ENCODE assay signal across 27 cellular contexts in genomic region chr2:54881759-54882158, GRCh38.
DNase-seq lines count a peak whose midpoint lies in the region; ATAC-seq and TF ChIP-seq lines count a peak whose summit lies in the region.
"Had no signal": no experiment of that assay in that cellular context is flagged by ENCODE, and none has a peak within 500 bp of the region (broad histone marks: within the 10 kb centered on the region; RNA-seq: fewer than 3 reads in every experiment).

No MANE protein-coding gene starts in this region.

- H3K4me1 ChIP-seq in thymus (ENCODE audit: control insufficient read depth, insufficient read depth, low read length): peaks cover 6% of the 10 kb centered on the region
- H3K4me1 ChIP-seq: prostate gland, vagina had no signal

- no peaks in the 10 kb centered on the region for H3K36me3 ChIP-seq in thymus (ENCODE audit: control insufficient read depth, insufficient read depth)
- H3K36me3 ChIP-seq: prostate gland, thoracic aorta, vagina had no signal

- no peak overlapping the region for H3K4me3 ChIP-seq in thymus (ENCODE audit: low read length)
- H3K4me3 ChIP-seq: dorsolateral prefrontal cortex, lung, mucosa of descending colon, prostate gland, thoracic aorta, vagina had no signal

- H3K27ac Mint-ChIP-seq in glutamatergic neuron (ENCODE audit: unreplicated experiment): peak overlapping the region; percentile 59
- H3K27ac Mint-ChIP-seq: activated naive CD8-positive, alpha-beta T cell treated with anti-CD3 and anti-CD28 coated beads, Interleukin-2, amount 50 U/mL, for 24 hours; HFFc6; IgD-negative memory B cell had no signal

- peak; percentile 54 to 67 for ATAC-seq in left cardiac atrium
- ATAC-seq in left ventricle myocardium superior: no peak
- no peak for ATAC-seq in GM19328 (IDR thresholded peaks at IDR 0.05; ENCODE audit: unreplicated experiment)
- ATAC-seq: activated naive CD8-positive, alpha-beta T cell treated with anti-CD3 and anti-CD28 coated beads, Interleukin-2, amount 50 U/mL, for 24 hours; mucosa of descending colon had no signal

- H3K27me3 Mint-ChIP-seq in glutamatergic neuron (ENCODE audit: unreplicated experiment): peaks cover 6% of the 10 kb centered on the region
- H3K27me3 Mint-ChIP-seq: activated naive CD8-positive, alpha-beta T cell treated with anti-CD3 and anti-CD28 coated beads, Interleukin-2, amount 50 U/mL, for 24 hours; IgD-negative memory B cell had no signal

- H3K36me3 Mint-ChIP-seq in glutamatergic neuron (ENCODE audit: unreplicated experiment): no peaks in the 10 kb centered on the region

- peaks cover 22% of the 10 kb centered on the region for H3K4me1 Mint-ChIP-seq in glutamatergic neuron (ENCODE audit: low read depth, unreplicated experiment)
- H3K4me1 Mint-ChIP-seq: activated naive CD8-positive, alpha-beta T cell treated with anti-CD3 and anti-CD28 coated beads, Interleukin-2, amount 50 U/mL, for 24 hours; IgD-negative memory B cell had no signal

- no peak for TF ChIP-seq CTCF in glutamatergic neuron (IDR thresholded peaks at IDR 0.05; ENCODE audit: partially characterized antibody, unreplicated experiment)

- 35% methylated on average over 4 of the region's 4 CpGs for WGBS in thymus

- H3K9me3 Mint-ChIP-seq in glutamatergic neuron (ENCODE audit: unreplicated experiment): peaks cover 4% of the 10 kb centered on the region
- H3K9me3 Mint-ChIP-seq: activated naive CD8-positive, alpha-beta T cell treated with anti-CD3 and anti-CD28 coated beads, Interleukin-2, amount 50 U/mL, for 24 hours; HFFc6 had no signal

- DNase-seq in left cardiac atrium (no peak), left ventricle myocardium superior (no peak), MV-4-11 (lab: John Stamatoyannopoulos, UW) (peak; percentile 11), glutamatergic neuron (no peak), NCI-H187 (lab: John Stamatoyannopoulos, UW) (no peak)
- DNase-seq: activated CD4-positive, alpha-beta T cell treated with anti-CD3 and anti-CD28 coated beads, Interleukin-2, amount 50 U/mL, for 48 hours; activated gamma-delta T cell; activated naive CD8-positive, alpha-beta T cell treated with anti-CD3 and anti-CD28 coated beads, Interleukin-2, amount 50 U/mL, for 24 hours; activated T-cell treated with anti-CD3 and anti-CD28 coated beads for 4 hours; cerebellar nuclear complex; HFFc6; mucosa of descending colon; NCI-H1436; NCI-H524 treated with DMSO at 0.1 percent for 48 hours; SK-N-SH; stimulated activated CD4-positive, alpha-beta T cell treated with anti-CD3 and anti-CD28 coated beads, Interleukin-2, amount 100 ng/mL, for 24 hours had no signal

- H3K27me3 ChIP-seq in thymus (ENCODE audit: control insufficient read depth, insufficient read depth): no peaks in the 10 kb centered on the region
- H3K27me3 ChIP-seq: dorsolateral prefrontal cortex, vagina had no signal

- H3K27ac ChIP-seq in thymus (ENCODE audit: low read depth): peak overlapping the region; percentile 42
- H3K27ac ChIP-seq: C4-2B, prostate gland, RWPE1, thoracic aorta, vagina, VCaP had no signal

- no peaks in the 10 kb centered on the region for H3K9me3 ChIP-seq in thymus (ENCODE audit: control insufficient read depth)
- H3K9me3 ChIP-seq: mucosa of descending colon, prostate gland, SK-N-SH, thoracic aorta, vagina had no signal

- intact Hi-C loops in left cardiac atrium (cut with DNase I) (no loop called here), left ventricle myocardium superior (cut with micrococcal nuclease) (no loop called here)

- H3K4me3 Mint-ChIP-seq in glutamatergic neuron (ENCODE audit: unreplicated experiment): no peak overlapping the region
- H3K4me3 Mint-ChIP-seq: activated naive CD8-positive, alpha-beta T cell treated with anti-CD3 and anti-CD28 coated beads, Interleukin-2, amount 50 U/mL, for 24 hours; HFFc6; IgD-negative memory B cell had no signal

Comparison
In these comparisons a context has a peak if more than half of its experiments do, and no peak if none do; other contexts are left out.
1. ATAC-seq: peak in left cardiac atrium (2 of 2); none in left ventricle myocardium superior (single experiment) and GM19328 (single experiment).